ENCODE assay signal across 15 cellular contexts in genomic region chr9:79263666-79264460, GRCh38.
DNase-seq lines count a peak whose midpoint lies in the region; ATAC-seq and TF ChIP-seq lines count a peak whose summit lies in the region.
"Had no signal": no experiment of that assay in that cellular context is flagged by ENCODE, and none has a peak within 500 bp of the region (broad histone marks: within the 10 kb centered on the region; RNA-seq: fewer than 3 reads in every experiment).

No MANE protein-coding gene starts in this region.

- no peak for TF ChIP-seq EP300 in esophagus muscularis mucosa (IDR thresholded peaks at IDR 0.05)

- H3K36me3 ChIP-seq in esophagus muscularis mucosa: no peaks in the 10 kb centered on the region
- H3K36me3 ChIP-seq: esophagus squamous epithelium had no signal

- DNase-seq in AG10803 (ENCODE audit: low read depth): peak; percentile 65
- DNase-seq in EL: peak; percentile 63
- DNase-seq in NCI-H345 (lab: John Stamatoyannopoulos, UW): peak; percentile 55
- peak; percentile 66 for DNase-seq in esophagus muscularis mucosa (ENCODE audit: extremely low spot score)
- no peak for DNase-seq in NCI-H446 (lab: John Stamatoyannopoulos, UW)
- DNase-seq in UCSD-AML1 (lab: John Stamatoyannopoulos, UW; ENCODE audit: unreplicated experiment): no peak
- DNase-seq in activated CD8-positive, alpha-beta memory T cell treated with anti-CD3 and anti-CD28 coated beads, Interleukin-2, amount 50 U/mL, for 4 hours: no peak
- DNase-seq: activated CD4-positive, alpha-beta memory T cell treated with anti-CD3 and anti-CD28 coated beads, Interleukin-2, amount 10 ng/mL, durations not matched to agents 7 days and 5 days; activated naive CD4-positive, alpha-beta T cell treated with Interleukin-2 at 50 U/mL for 16 hours; esophagus squamous epithelium; psoas muscle; stimulated activated CD4-positive, alpha-beta T cell treated with anti-CD3 and anti-CD28 coated beads, Interleukin-4, amount 100 ng/mL, for 4 hours; stimulated activated naive CD8-positive, alpha-beta T cell treated with anti-CD3 and anti-CD28 coated beads, Interleukin-15, Interleukin-2, amounts not matched to agents 100 U/mL and 50 U/mL, for 24 hours had no signal

- no peak overlapping the region for H3K27ac ChIP-seq in esophagus muscularis mucosa (replicated peaks in 1 of 4)
- H3K27ac ChIP-seq: C4-2B, esophagus squamous epithelium, psoas muscle had no signal

- H3K4me3 ChIP-seq in AG10803 (ENCODE audit: low read length) (no peak overlapping the region), esophagus muscularis mucosa (no peak overlapping the region)
- H3K4me3 ChIP-seq: esophagus squamous epithelium, psoas muscle had no signal

- H3K9me3 ChIP-seq in esophagus muscularis mucosa: no peaks in the 10 kb centered on the region
- H3K9me3 ChIP-seq: psoas muscle had no signal

- no peak for ATAC-seq in GM21423 (IDR thresholded peaks at IDR 0.05; ENCODE audit: unreplicated experiment)
- ATAC-seq: psoas muscle; stimulated activated naive CD8-positive, alpha-beta T cell treated with anti-CD3 and anti-CD28 coated beads, Interleukin-15, Interleukin-2, amounts not matched to agents 100 U/mL and 50 U/mL, for 24 hours had no signal

- TF ChIP-seq POLR2A in esophagus muscularis mucosa (IDR thresholded peaks at IDR 0.05; ENCODE audit: low read depth): no peak

- no peaks in the 10 kb centered on the region for H3K4me1 ChIP-seq in esophagus muscularis mucosa
- H3K4me1 ChIP-seq: esophagus squamous epithelium, psoas muscle had no signal

- H3K27me3 ChIP-seq in esophagus muscularis mucosa: peaks cover 0 to 2% (median 0%) of the 10 kb centered on the region in 4 donors

- TF ChIP-seq CTCF in AG10803 (conservative IDR thresholded peaks at IDR 0.05; ENCODE audit: low read length) (no peak), esophagus muscularis mucosa (IDR thresholded peaks at IDR 0.05) (no peak)

- 69% methylated on average over 3 of the region's 3 CpGs for WGBS in esophagus muscularis mucosa

- intact Hi-C loops in esophagus muscularis mucosa (cut with DNase I): no loop called here

Comparison
In these comparisons a context has a peak if more than half of its experiments do, and no peak if none do; other contexts are left out.
1. DNase-seq: peak in AG10803 (single experiment), EL (single experiment), NCI-H345 (single experiment) and esophagus muscularis mucosa (single experiment); none in NCI-H446 (0 of 2), UCSD-AML1 (single experiment) and activated CD8-positive, alpha-beta memory T cell treated with anti-CD3 and anti-CD28 coated beads, Interleukin-2, amount 50 U/mL, for 4 hours (single experiment).